Comparison of ENCODE assay signal across 27 cellular contexts in the genomic region with DNA sequence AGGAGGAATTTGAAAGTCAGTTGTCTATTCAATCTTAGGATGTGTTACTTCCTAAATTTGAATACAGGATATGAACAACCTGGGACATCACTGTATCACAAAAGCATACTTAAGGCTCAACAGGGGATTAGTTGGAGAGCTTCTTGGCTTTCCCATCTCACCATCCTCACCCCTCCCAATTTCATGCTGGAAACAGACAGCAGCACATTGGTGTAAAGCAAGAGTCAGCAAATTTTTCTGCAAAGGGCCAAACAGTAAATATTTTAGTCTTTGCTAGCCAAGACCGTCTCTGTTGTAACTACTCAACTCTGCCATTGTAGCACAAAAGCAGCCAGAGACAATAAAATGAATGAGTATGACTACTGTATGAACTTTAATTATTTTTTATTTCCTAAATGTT.
"Had no signal": no experiment of that assay in that cellular context is flagged by ENCODE, and none has a peak within 500 bp of the region (broad histone marks: within the 10 kb centered on the region; RNA-seq: fewer than 3 reads in every experiment).

No MANE protein-coding gene starts in this region.

- ATAC-seq: activated naive CD4-positive, alpha-beta T cell treated with anti-CD3 and anti-CD28 coated beads, Interleukin-2, amount 50 U/mL, for 72 hours; lower lobe of right lung; naive thymus-derived CD4-positive, alpha-beta T cell; sciatic nerve; stimulated activated memory B cell treated with anti-CD40 and anti-IgM and Interleukin-4, amounts not matched to agents 10 μg/mL and 1 μg/mL and 100 μg/mL, for 72 hours had no signal

- H3K27me3 Mint-ChIP-seq: stimulated activated memory B cell treated with anti-CD40 and anti-IgM and Interleukin-4, amounts not matched to agents 10 μg/mL and 1 μg/mL and 100 μg/mL, for 72 hours had no signal

- H3K27ac ChIP-seq: brain microvascular endothelial cell, lower lobe of right lung, stomach, suprapubic skin, tibial nerve, VCaP had no signal

- FAIRE-seq: kidney, urothelium cell line had no signal

- H3K9me3 ChIP-seq: lower lobe of right lung, suprapubic skin had no signal

- H3K4me1 ChIP-seq: lower lobe of right lung, stomach, suprapubic skin, tibial nerve had no signal

- H3K36me3 Mint-ChIP-seq: stimulated activated memory B cell treated with anti-CD40 and anti-IgM and Interleukin-4, amounts not matched to agents 10 μg/mL and 1 μg/mL and 100 μg/mL, for 72 hours had no signal

- H3K36me3 ChIP-seq: brain microvascular endothelial cell, lower lobe of right lung, stomach, suprapubic skin, tibial nerve had no signal

- H3K4me2 ChIP-seq: smooth muscle cell had no signal

- H3K4me3 ChIP-seq: lower lobe of right lung, smooth muscle cell, stomach, suprapubic skin, tibial nerve had no signal

- H3K27me3 ChIP-seq: brain microvascular endothelial cell, stomach, suprapubic skin, tibial nerve had no signal

- H3K4me3 Mint-ChIP-seq: activated CD4-positive, alpha-beta T cell treated with anti-CD3 and anti-CD28 coated beads, Interleukin-2, amount 10 ng/mL, durations not matched to agents 7 days and 5 days; dendritic cell treated with granulocyte-macrophage colony-stimulating factor and Interleukin-4, amounts not matched to agents 40 ng/mL and 50 ng/mL, for 4 days; naive thymus-derived CD4-positive, alpha-beta T cell; neural crest cell; stimulated activated memory B cell treated with anti-CD40 and anti-IgM and Interleukin-4, amounts not matched to agents 10 μg/mL and 1 μg/mL and 100 μg/mL, for 72 hours; T-helper 2 cell treated with Interferon-gamma antibody and Interleukin-4, amounts not matched to agents 5 μg/mL and 100 μg/mL, for 36 hours had no signal

- DNase-seq: activated CD4-positive, alpha-beta T cell treated with anti-CD3 and anti-CD28 coated beads, Interleukin-2, amount 10 ng/mL, durations not matched to agents 7 days and 5 days; activated CD4-positive, CD25-positive, alpha-beta regulatory T cell treated with anti-CD3 and anti-CD28 coated beads, Interleukin-2, amount 50 U/mL, for 72 hours; activated gamma-delta T cell treated with Interleukin-2 at 50 U/mL for 16 hours; activated T-cell treated with anti-CD3 and anti-CD28 coated beads, Interleukin-2, amount 50 U/mL, for 1 hour; aorta; brain microvascular endothelial cell; caudate nucleus; effector CD4-positive, alpha-beta T cell; foreskin melanocyte; kidney; lower lobe of right lung; naive thymus-derived CD4-positive, alpha-beta T cell; occipital lobe; posterior cingulate gyrus; stimulated activated CD4-positive, alpha-beta T cell treated with anti-CD3 and anti-CD28 coated beads, Interleukin-15, amount 100 ng/mL, for 24 hours; stomach had no signal

- H3K27ac Mint-ChIP-seq: activated CD4-positive, alpha-beta T cell treated with anti-CD3 and anti-CD28 coated beads, Interleukin-2, amount 10 ng/mL, durations not matched to agents 7 days and 5 days; activated naive CD4-positive, alpha-beta T cell treated with anti-CD3 and anti-CD28 coated beads, Interleukin-2, amount 50 U/mL, for 72 hours; dendritic cell treated with granulocyte-macrophage colony-stimulating factor and Interleukin-4, amounts not matched to agents 40 ng/mL and 50 ng/mL, for 4 days; naive thymus-derived CD4-positive, alpha-beta T cell; stimulated activated memory B cell treated with anti-CD40 and anti-IgM and Interleukin-4, amounts not matched to agents 10 μg/mL and 1 μg/mL and 100 μg/mL, for 72 hours; T-helper 2 cell treated with Interferon-gamma antibody and Interleukin-4, amounts not matched to agents 5 μg/mL and 100 μg/mL, for 36 hours had no signal

- H3K4me1 Mint-ChIP-seq: activated CD4-positive, alpha-beta T cell treated with anti-CD3 and anti-CD28 coated beads, Interleukin-2, amount 10 ng/mL, durations not matched to agents 7 days and 5 days; naive thymus-derived CD4-positive, alpha-beta T cell; stimulated activated memory B cell treated with anti-CD40 and anti-IgM and Interleukin-4, amounts not matched to agents 10 μg/mL and 1 μg/mL and 100 μg/mL, for 72 hours had no signal
